8 cellular contexts compared by ENCODE assay signal in the genomic region with DNA sequence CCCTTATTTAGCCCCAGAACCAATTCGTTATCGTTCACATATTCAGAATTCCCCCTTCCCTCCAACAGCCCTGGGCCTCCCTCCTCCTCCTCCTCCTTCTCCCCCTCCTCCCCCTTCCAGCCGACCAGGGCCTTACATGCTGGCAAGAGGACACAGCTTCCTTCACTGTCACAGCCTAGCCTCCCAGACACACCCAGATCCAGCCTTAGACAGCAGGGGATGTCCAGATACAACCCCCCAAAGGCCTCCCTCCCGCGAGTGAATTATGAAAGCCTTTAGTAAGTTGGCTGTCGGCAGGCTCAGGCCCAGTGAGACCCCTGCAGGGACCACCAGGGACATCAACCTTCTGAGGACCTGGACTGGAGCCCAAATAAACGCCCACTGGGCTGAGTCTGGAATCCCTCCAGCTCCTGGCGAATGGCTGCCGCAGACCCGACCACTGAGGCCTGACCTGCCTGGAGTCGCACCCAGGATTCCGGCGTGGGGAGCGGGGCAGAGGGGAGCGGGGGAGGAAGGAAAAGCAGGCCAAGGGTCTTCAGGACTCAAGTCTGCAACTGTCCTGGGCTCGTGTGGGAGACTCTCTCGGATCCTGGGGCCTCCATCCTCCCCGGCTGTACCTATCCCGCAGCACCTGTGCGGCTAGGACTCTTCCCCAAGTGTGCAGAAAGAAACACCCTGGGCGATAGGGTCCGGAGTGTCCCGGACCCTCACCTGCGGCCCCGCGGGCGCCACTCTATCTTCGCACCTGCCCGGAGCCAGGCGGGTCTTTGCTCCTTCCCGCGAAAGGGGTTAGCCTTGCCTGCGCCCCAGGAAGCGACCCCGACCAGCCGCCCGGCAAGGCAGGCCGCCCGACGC. TPM values are rescaled to one million over a fixed set of nuclear protein-coding genes. Genes with fewer than 3 reads are reported as not detected.
DNase-seq lines count a peak whose midpoint lies in the region; ATAC-seq, FAIRE-seq and TF ChIP-seq lines count a peak whose summit lies in the region.

No MANE protein-coding gene starts in this region.

- POLR2A ChIA-PET in A549 (lab: Yijun Ruan, JAX) = interaction anchor here (1.8 kb wide), 1 partner anchor 39 kb away, joined by 6 read pairs; a partner anchor contains a TSS
- POLR2A ChIA-PET in activated CD4-positive, alpha-beta memory T cell treated with anti-CD3 and anti-CD28 coated beads, Interleukin-2, amount 10 ng/mL, durations not matched to agents 7 days and 5 days (lab: Charles Lee) = interaction anchor here (0.7 to 1.5 kb wide), 5 partner anchors 9 to 364 kb away, joined by 3 to 4 read pairs (median 3); a partner anchor contains a TSS

- H3K4me1 ChIP-seq in A549 (peaks cover 7% of the 10 kb centered on the region), gastroesophageal sphincter (peaks cover 0 to 70% (median 26%) of the 10 kb centered on the region in 3 donors)

- TF ChIP-seq RAD21 in A549 (conservative IDR thresholded peaks at IDR 0.05 in 1 of 2, IDR thresholded peaks at IDR 0.05 in 1 of 2) = no peak

- TF ChIP-seq EP300 in A549 (IDR thresholded peaks at IDR 0.05) (no peak), gastroesophageal sphincter (IDR thresholded peaks at IDR 0.05) (no peak)

- peak; percentile 33 to 48 for DNase-seq in A549 (ENCODE audit: low read depth in 1 of 2, low spot score in 1 of 2)
- DNase-seq in GM12864 (ENCODE audit: low read depth) = no peak
- DNase-seq in activated CD4-positive, alpha-beta memory T cell treated with anti-CD3 and anti-CD28 coated beads, Interleukin-2, amount 10 ng/mL, durations not matched to agents 7 days and 5 days = no peak
- DNase-seq in neural crest cell (ENCODE audit: low read depth, low spot score) = peak; percentile 36
- DNase-seq in NAMALWA (ENCODE audit: low spot score) = no peak
- DNase-seq in NOMO-1 (lab: John Stamatoyannopoulos, UW; ENCODE audit: unreplicated experiment in 2 of 2) = no peak

- H3K36me3 ChIP-seq in gastroesophageal sphincter = no peaks in the 10 kb centered on the region

- H3K27me3 ChIP-seq in gastroesophageal sphincter = no peaks in the 10 kb centered on the region

- peak overlapping the region; percentile 65 for H3K4me3 Mint-ChIP-seq in activated CD4-positive, alpha-beta memory T cell treated with anti-CD3 and anti-CD28 coated beads, Interleukin-2, amount 10 ng/mL, durations not matched to agents 7 days and 5 days
- peak overlapping the region; percentile 92 for H3K4me3 Mint-ChIP-seq in neural crest cell

- WGBS in A549 (ENCODE audit: missing lambda C conversion rate) = 12% methylated on average over 19 of the region's 40 CpGs
- WGBS in gastroesophageal sphincter (ENCODE audit: low coverage in 1 of 2), 2 donors = 4 to 7% methylated on average over 3 to 9 of the region's 40 CpGs

- ATAC-seq in A549 = peak; percentile 52 to 66
- peak; percentile 11 for ATAC-seq in HG03442 (IDR thresholded peaks at IDR 0.05; ENCODE audit: unreplicated experiment)
- ATAC-seq in gastroesophageal sphincter = peak; percentile 1

- peak overlapping the region; percentile 91 for H3K4me2 ChIP-seq in A549

- H3K9me3 ChIP-seq in A549 (no peaks in the 10 kb centered on the region), gastroesophageal sphincter (no peaks in the 10 kb centered on the region)

- H3K9me3 Mint-ChIP-seq in activated CD4-positive, alpha-beta memory T cell treated with anti-CD3 and anti-CD28 coated beads, Interleukin-2, amount 10 ng/mL, durations not matched to agents 7 days and 5 days = no peaks in the 10 kb centered on the region
- no peaks in the 10 kb centered on the region for H3K9me3 Mint-ChIP-seq in neural crest cell

- FAIRE-seq in A549 (lab: Jason Lieb, UNC) = no peak

- TF ChIP-seq POLR2A in A549 (IDR thresholded peaks at IDR 0.05; ENCODE audit: low read length) = no peak
- TF ChIP-seq POLR2A in gastroesophageal sphincter (IDR thresholded peaks at IDR 0.05) = no peak

- TF ChIP-seq CTCF in A549 (IDR thresholded peaks at IDR 0.05) = no peak
- no peak for TF ChIP-seq CTCF in GM12864 (IDR thresholded peaks at IDR 0.05; ENCODE audit: low read depth, low read length, missing control alignments)
- no peak for TF ChIP-seq CTCF in gastroesophageal sphincter (IDR thresholded peaks at IDR 0.05)
- no peak for TF ChIP-seq CTCF in neural crest cell (conservative IDR thresholded peaks at IDR 0.05)

- peaks cover 23% of the 10 kb centered on the region for H3K4me1 Mint-ChIP-seq in activated CD4-positive, alpha-beta memory T cell treated with anti-CD3 and anti-CD28 coated beads, Interleukin-2, amount 10 ng/mL, durations not matched to agents 7 days and 5 days
- peaks cover 26% of the 10 kb centered on the region for H3K4me1 Mint-ChIP-seq in neural crest cell

- H3K36me3 Mint-ChIP-seq in activated CD4-positive, alpha-beta memory T cell treated with anti-CD3 and anti-CD28 coated beads, Interleukin-2, amount 10 ng/mL, durations not matched to agents 7 days and 5 days (ENCODE audit: low read depth) = peaks cover 3% of the 10 kb centered on the region
- H3K36me3 Mint-ChIP-seq in neural crest cell (ENCODE audit: low read depth) = no peaks in the 10 kb centered on the region

- CTCF ChIA-PET in A549 (lab: Yijun Ruan, JAX) = interaction anchor here (1.3 to 1.6 kb wide), 3 partner anchors 15 to 250 kb away, joined by 3 to 4 read pairs (median 3); no protein-coding TSS in a partner anchor
- CTCF ChIA-PET in activated CD4-positive, alpha-beta memory T cell treated with anti-CD3 and anti-CD28 coated beads, Interleukin-2, amount 10 ng/mL, durations not matched to agents 7 days and 5 days (lab: Charles Lee) = no interaction called here

- peak overlapping the region; percentile 83 for H3K4me3 ChIP-seq in A549
- H3K4me3 ChIP-seq in GM12864 (ENCODE audit: low read depth, low read length) = peak overlapping the region; percentile 65
- peak overlapping the region; percentile 69 to 92 for H3K4me3 ChIP-seq in gastroesophageal sphincter

- H3K27ac ChIP-seq in A549 (peak overlapping the region; percentile 84 to 98), gastroesophageal sphincter (peak overlapping the region in 3 of 4 donors; percentile 86 to 88 (median 87))

- H3K27me3 Mint-ChIP-seq in activated CD4-positive, alpha-beta memory T cell treated with anti-CD3 and anti-CD28 coated beads, Interleukin-2, amount 10 ng/mL, durations not matched to agents 7 days and 5 days = peaks cover 28% of the 10 kb centered on the region
- peaks cover 23% of the 10 kb centered on the region for H3K27me3 Mint-ChIP-seq in neural crest cell (ENCODE audit: low read depth)

- H3K27ac Mint-ChIP-seq in activated CD4-positive, alpha-beta memory T cell treated with anti-CD3 and anti-CD28 coated beads, Interleukin-2, amount 10 ng/mL, durations not matched to agents 7 days and 5 days = no peak overlapping the region
- H3K27ac Mint-ChIP-seq in neural crest cell (ENCODE audit: unreplicated experiment) = no peak overlapping the region

RNA-seq across cellular contexts. Expression of a gene that starts 0.7 kb away (rescaled TPM):
- polyA plus RNA-seq in A549 (2011; rRNA removed) (29.2 and 29.6 TPM in 2 replicates), A549 (2017; fragmentation: RNase III; extraction: RNeasy Plus Mini Kit Qiagen cat#74134 plus additional on column Dnase treatment) (19.0 to 21.7 TPM (median 20.8 TPM) in 3 replicates)
- polyA plus RNA-seq in A549 (2012; cell fraction: cytosol; rRNA removed) = 24.8 and 29.6 TPM in 2 replicates
- polyA plus RNA-seq in A549 (2012; cell fraction: nucleus; rRNA removed) = 53.4 and 53.7 TPM in 2 replicates
- 19.7 and 24.4 TPM in 2 replicates for polyA minus RNA-seq in A549 (2011; rRNA and poly(A)+ RNA removed)
- total RNA-seq in activated CD4-positive, alpha-beta memory T cell treated with anti-CD3 and anti-CD28 coated beads, Interleukin-2, amount 10 ng/mL, durations not matched to agents 7 days and 5 days = 10 to 100 TPM; 29.7 to 31.8 TPM
- total RNA-seq in gastroesophageal sphincter (10 to 100 TPM; 31.6 to 46.4 (median 34.9) TPM), neural crest cell (71.1 and 71.4 TPM in 2 replicates)

RNA-seq across cellular contexts. Expression of a gene that starts 29.1 kb away (rescaled TPM):
- 0.17 and 0.33 TPM in 2 replicates for polyA plus RNA-seq in A549 (2011; rRNA removed)
- 0.16 and 0.28 TPM in 2 replicates for polyA plus RNA-seq in A549 (2012; cell fraction: cytosol; rRNA removed)
- 0.44 and 0.73 TPM in 2 replicates for polyA plus RNA-seq in A549 (2012; cell fraction: nucleus; rRNA removed)
- 0.07 to 0.26 TPM (median 0.17 TPM) in 3 replicates for polyA plus RNA-seq in A549 (2017; fragmentation: RNase III; extraction: RNeasy Plus Mini Kit Qiagen cat#74134 plus additional on column Dnase treatment)
- polyA minus RNA-seq in A549 (2011; rRNA and poly(A)+ RNA removed) = 0.83 and 0.99 TPM in 2 replicates
- 1 to 10 TPM; 6.4 to 6.7 TPM for total RNA-seq in activated CD4-positive, alpha-beta memory T cell treated with anti-CD3 and anti-CD28 coated beads, Interleukin-2, amount 10 ng/mL, durations not matched to agents 7 days and 5 days
- not detected for total RNA-seq in gastroesophageal sphincter
- total RNA-seq in neural crest cell = not detected in 2 replicates

RNA-seq across cellular contexts. Expression of a gene that starts 36.8 kb away (rescaled TPM):
- polyA plus RNA-seq in A549 (2011; rRNA removed) (0.07 and 0.10 TPM in 2 replicates), A549 (2017; fragmentation: RNase III; extraction: RNeasy Plus Mini Kit Qiagen cat#74134 plus additional on column Dnase treatment) (0.03 to 0.08 TPM (median 0.06 TPM) in 3 replicates)
- polyA plus RNA-seq in A549 (2012; cell fraction: cytosol; rRNA removed) = 0.09 and 0.19 TPM in 2 replicates
- 0.05 and 0.18 TPM in 2 replicates for polyA plus RNA-seq in A549 (2012; cell fraction: nucleus; rRNA removed)
- 0.10 TPM in 1 of 2 replicates, not detected in the other for polyA minus RNA-seq in A549 (2011; rRNA and poly(A)+ RNA removed)
- not detected for total RNA-seq in activated CD4-positive, alpha-beta memory T cell treated with anti-CD3 and anti-CD28 coated beads, Interleukin-2, amount 10 ng/mL, durations not matched to agents 7 days and 5 days
- total RNA-seq in gastroesophageal sphincter (under 1 TPM in 2 of 4 donors, not detected in 2; 0.27 to 0.87 TPM), neural crest cell (not detected in 2 replicates)

RNA-seq across cellular contexts. Expression of a gene that starts 39.0 kb away (rescaled TPM):
- polyA plus RNA-seq in A549 (2011; rRNA removed) (17.2 and 20.5 TPM in 2 replicates), A549 (2017; fragmentation: RNase III; extraction: RNeasy Plus Mini Kit Qiagen cat#74134 plus additional on column Dnase treatment) (12.8 to 15.6 TPM (median 13.8 TPM) in 3 replicates)
- 3.6 and 3.7 TPM in 2 replicates for polyA plus RNA-seq in A549 (2012; cell fraction: cytosol; rRNA removed)
- 3.7 and 6.4 TPM in 2 replicates for polyA plus RNA-seq in A549 (2012; cell fraction: nucleus; rRNA removed)
- 3.9 and 6.7 TPM in 2 replicates for polyA minus RNA-seq in A549 (2011; rRNA and poly(A)+ RNA removed)
- 10 to 100 TPM; 16.2 to 19.3 TPM for total RNA-seq in activated CD4-positive, alpha-beta memory T cell treated with anti-CD3 and anti-CD28 coated beads, Interleukin-2, amount 10 ng/mL, durations not matched to agents 7 days and 5 days
- total RNA-seq in gastroesophageal sphincter (10 to 100 TPM in 1 of 4 donors, 1 to 10 TPM in 3; 5.9 to 12.5 (median 7.7) TPM), neural crest cell (22.6 and 23.8 TPM in 2 replicates)

RNA-seq across cellular contexts. Expression of a gene that starts 54.1 kb away (rescaled TPM):
- polyA plus RNA-seq in A549 (2011; rRNA removed) (3.5 and 4.5 TPM in 2 replicates), A549 (2017; fragmentation: RNase III; extraction: RNeasy Plus Mini Kit Qiagen cat#74134 plus additional on column Dnase treatment) (5.4 to 7.2 TPM (median 6.0 TPM) in 3 replicates)
- 7.9 and 10.9 TPM in 2 replicates for polyA plus RNA-seq in A549 (2012; cell fraction: cytosol; rRNA removed)
- 23.3 and 37.8 TPM in 2 replicates for polyA plus RNA-seq in A549 (2012; cell fraction: nucleus; rRNA removed)
- polyA minus RNA-seq in A549 (2011; rRNA and poly(A)+ RNA removed) = 4.6 and 5.0 TPM in 2 replicates
- 1 to 10 TPM; 2.5 to 2.7 TPM for total RNA-seq in activated CD4-positive, alpha-beta memory T cell treated with anti-CD3 and anti-CD28 coated beads, Interleukin-2, amount 10 ng/mL, durations not matched to agents 7 days and 5 days
- total RNA-seq in gastroesophageal sphincter (10 to 100 TPM in 1 of 4 donors, 1 to 10 TPM in 3; 5.8 to 10.3 (median 6.5) TPM), neural crest cell (5.7 and 6.5 TPM in 2 replicates)

Comparison
In these comparisons a context has a peak if more than half of its experiments do, and no peak if none do; other contexts are left out.
1. ATAC-seq: peak in every context shown above with its lines; median percentile 59 in A549; 11 in HG03442; 1 in gastroesophageal sphincter.
2. DNase-seq: peak in A549 (2 of 2) and neural crest cell (single experiment); none in GM12864 (single experiment), activated CD4-positive, alpha-beta memory T cell treated with anti-CD3 and anti-CD28 coated beads, Interleukin-2, amount 10 ng/mL, durations not matched to agents 7 days and 5 days (single experiment), NAMALWA (single experiment) and NOMO-1 (0 of 2).
3. Peak in every context shown above with its lines, with median percentiles within 50 percentile points of each other: H3K4me3 ChIP-seq.